9 cellular contexts compared by ENCODE assay signal in genomic region chr7:30029696-30030095, GRCh38. TPM values are rescaled to one million over a fixed set of nuclear protein-coding genes. Genes with fewer than 3 reads are reported as not detected.
A peak's percentile ranks its signal among the peaks of the same experiment; 100 is the strongest.
DNase-seq lines count a peak whose midpoint lies in the region; ATAC-seq and TF ChIP-seq lines count a peak whose summit lies in the region.
"Had no signal": no experiment of that assay in that cellular context is flagged by ENCODE, and none has a peak within 500 bp of the region (broad histone marks: within the 10 kb centered on the region; RNA-seq: fewer than 3 reads in every experiment).

No MANE protein-coding gene starts in this region.

- no peak for ATAC-seq in gastrocnemius medialis
- ATAC-seq in activated CD4-positive, CD25-positive, alpha-beta regulatory T cell treated with anti-CD3 and anti-CD28 coated beads, Interleukin-2, amount 50 U/mL, for 24 hours, result no peak
- ATAC-seq in GM18505 (IDR thresholded peaks at IDR 0.05; ENCODE audit: unreplicated experiment), result no peak

- H3K27ac ChIP-seq in esophagus muscularis mucosa (replicated peaks in 1 of 4), result peak overlapping the region; percentile 88 to 94 (median 92)
- H3K27ac ChIP-seq in gastrocnemius medialis, result no peak overlapping the region

- in situ Hi-C loops in gastrocnemius medialis (cut with MboI; ENCODE audit: low sequenced_read_pairs in 4 of 4), result no loop called here

- 27% methylated on average over 6 of the region's 6 CpGs for WGBS in esophagus muscularis mucosa

- peak overlapping the region; percentile 82 for H3K4me3 ChIP-seq in NT2/D1 (ENCODE audit: insufficient read length, low read depth)
- peak overlapping the region; percentile 75 to 95 (median 81) for H3K4me3 ChIP-seq in esophagus muscularis mucosa
- H3K4me3 ChIP-seq in gastrocnemius medialis, result peak overlapping the region; percentile 73 to 94 (median 89)

- TF ChIP-seq EP300 in esophagus muscularis mucosa (IDR thresholded peaks at IDR 0.05), result no peak

- no peaks in the 10 kb centered on the region for H3K4me1 ChIP-seq in NT2/D1 (ENCODE audit: insufficient read depth, insufficient read length)
- H3K4me1 ChIP-seq in esophagus muscularis mucosa, result peaks cover 45 to 58% (median 48%) of the 10 kb centered on the region in 4 donors
- H3K4me1 ChIP-seq in gastrocnemius medialis, result peaks cover 46 to 54% of the 10 kb centered on the region in 2 donors

- H3K27me3 ChIP-seq in NT2/D1 (ENCODE audit: insufficient read depth, insufficient read length), result no peaks in the 10 kb centered on the region
- H3K27me3 ChIP-seq in esophagus muscularis mucosa, result no peaks in the 10 kb centered on the region
- H3K27me3 ChIP-seq in gastrocnemius medialis, result no peaks in the 10 kb centered on the region

- no peak overlapping the region for H3K9ac ChIP-seq in NT2/D1 (ENCODE audit: insufficient read length, low read depth)

- no peak for TF ChIP-seq CTCF in esophagus muscularis mucosa (IDR thresholded peaks at IDR 0.05)
- no peak for TF ChIP-seq CTCF in gastrocnemius medialis (IDR thresholded peaks at IDR 0.05 in 4 of 5, conservative IDR thresholded peaks at IDR 0.05 in 1 of 5)

- intact Hi-C loops in esophagus muscularis mucosa (cut with DNase I), result loop anchor here (5.0 kb wide), 2 partner anchors 42 to 108 kb away; partner anchors contain the start of gene SCRN1
- intact Hi-C loops in gastrocnemius medialis (cut with DNase I; ENCODE audit: low total_unique reads), result loop anchor here (5.0 to 10.0 kb wide), 5 partner anchors 33 to 563 kb away; partner anchors contain the start of genes GARS1 and NOD1

- peaks cover 3% of the 10 kb centered on the region for H3K36me3 ChIP-seq in NT2/D1 (ENCODE audit: insufficient read depth, insufficient read length, low read length)
- no peaks in the 10 kb centered on the region for H3K36me3 ChIP-seq in esophagus muscularis mucosa
- no peaks in the 10 kb centered on the region for H3K36me3 ChIP-seq in gastrocnemius medialis

- H3K9me3 ChIP-seq in NT2/D1 (ENCODE audit: insufficient read depth, low read length) (no peaks in the 10 kb centered on the region), esophagus muscularis mucosa (no peaks in the 10 kb centered on the region), gastrocnemius medialis (no peaks in the 10 kb centered on the region)

- DNase-seq in DMS 273 (lab: John Stamatoyannopoulos, UW; ENCODE audit: unreplicated experiment) (peak; percentile 56), DMS 273 treated with DMSO at 0.1 percent for 48 hours (lab: John Stamatoyannopoulos, UW) (no peak), NT2/D1 (ENCODE audit: low read depth, low spot score) (no peak), esophagus muscularis mucosa (ENCODE audit: extremely low spot score) (no peak), gastrocnemius medialis (no peak), CD1c-positive myeloid dendritic cell (ENCODE audit: extremely low spot score) (no peak)
- DNase-seq: NCI-H1694 had no signal

- TF ChIP-seq POLR2A in esophagus muscularis mucosa (IDR thresholded peaks at IDR 0.05; ENCODE audit: low read depth) (no peak), gastrocnemius medialis (IDR thresholded peaks at IDR 0.05) (no peak), GM18505 (IDR thresholded peaks at IDR 0.05; ENCODE audit: borderline replicate concordance, extremely low read depth, insufficient read depth, insufficient read length) (no peak)

RNA-seq across cellular contexts. Expression of gene PLEKHA8, which starts 1.5 kb away (rescaled TPM):
- 10 to 100 TPM in 2 of 4 donors, 1 to 10 TPM in 2; 6.6 to 11.9 (median 10.2) TPM for total RNA-seq in esophagus muscularis mucosa
- 1 to 10 TPM; 2.3 to 3.2 (median 2.6) TPM for total RNA-seq in gastrocnemius medialis

RNA-seq across cellular contexts. Expression of gene FKBP14, which starts 3.2 kb away (rescaled TPM):
- total RNA-seq in esophagus muscularis mucosa, result 1 to 10 TPM; 6.3 to 8.3 (median 7.0) TPM
- total RNA-seq in gastrocnemius medialis, result 1 to 10 TPM; 1.4 to 2.4 (median 1.5) TPM

RNA-seq across cellular contexts. Expression of gene SCRN1, which starts 40.1 kb away (rescaled TPM):
- total RNA-seq in esophagus muscularis mucosa (100 to 1,000 TPM in 1 of 4 donors, 10 to 100 TPM in 3; 63.6 to 105 (median 83.8) TPM), gastrocnemius medialis (1 to 10 TPM; 1.8 to 3.8 (median 2.7) TPM)

Comparison
In these comparisons a context has a peak if more than half of its experiments do, and no peak if none do; other contexts are left out.
1. H3K27ac ChIP-seq: peak in esophagus muscularis mucosa (4 of 4); none in gastrocnemius medialis (0 of 4).
2. RNA of gene SCRN1, which starts 40.1 kb away (total RNA-seq): 63.6 to 105 TPM in esophagus muscularis mucosa; 1.8 to 3.8 TPM in gastrocnemius medialis; every median in the first group is over 10 times any median in the second.
3. Peak in every context shown above with its lines, with median percentiles within 50 percentile points of each other: H3K4me3 ChIP-seq.